In the genomic region with DNA sequence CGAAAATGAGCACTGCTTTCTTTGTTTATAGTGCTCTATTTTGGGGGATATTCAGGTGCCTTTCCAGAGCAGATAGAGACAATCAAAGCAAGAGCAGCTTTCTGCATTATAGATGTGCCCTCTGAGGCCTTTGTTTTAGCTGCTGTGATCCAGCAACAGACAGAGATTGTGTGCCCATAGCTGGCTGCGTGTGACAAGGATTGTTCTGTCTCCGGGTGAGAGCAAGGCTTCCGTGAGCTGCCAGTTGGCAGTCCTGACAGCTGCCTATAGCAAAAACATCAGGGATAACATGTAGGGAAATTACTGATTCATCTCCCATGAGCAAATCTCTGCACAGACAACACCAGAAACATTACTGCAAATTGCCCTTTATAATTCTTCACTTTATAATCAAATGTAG, we compare ENCODE assay signal across 14 cellular contexts.
DNase-seq lines count a peak whose midpoint lies in the region; ATAC-seq and TF ChIP-seq lines count a peak whose summit lies in the region.
"Had no signal": no experiment of that assay in that cellular context is flagged by ENCODE, and none has a peak within 500 bp of the region (broad histone marks: within the 10 kb centered on the region; RNA-seq: fewer than 3 reads in every experiment).

No MANE protein-coding gene starts in this region.

- H3K9me2 ChIP-seq in neural cell (ENCODE audit: insufficient read depth, low read length) = no peaks in the 10 kb centered on the region

- no peaks in the 10 kb centered on the region for H3K9me3 ChIP-seq in heart right ventricle
- no peaks in the 10 kb centered on the region for H3K9me3 ChIP-seq in right atrium auricular region
- no peaks in the 10 kb centered on the region for H3K9me3 ChIP-seq in neural cell (ENCODE audit: low read length)

- H3K4me2 ChIP-seq in neural cell (ENCODE audit: low read length) = peak overlapping the region; percentile 57
- H3K4me2 ChIP-seq: PC-9 had no signal

- H4K20me1 ChIP-seq in neural cell (ENCODE audit: insufficient read depth) = no peaks in the 10 kb centered on the region

- no peaks in the 10 kb centered on the region for H3K36me3 ChIP-seq in heart right ventricle
- H3K36me3 ChIP-seq in right atrium auricular region = no peaks in the 10 kb centered on the region
- H3K36me3 ChIP-seq in neural cell (ENCODE audit: insufficient read depth, low read length) = no peaks in the 10 kb centered on the region

- intact Hi-C loops in heart right ventricle (cut with DNase I) = loop anchor here in 2 of 10 donors (5.0 to 10.0 kb wide), 2 partner anchors 67 to 70 kb away; no protein-coding TSS in a partner anchor
- intact Hi-C loops in head of caudate nucleus (cut with DNase I) = no loop called here

- H3K27me3 ChIP-seq in heart right ventricle (no peaks in the 10 kb centered on the region), right atrium auricular region (no peaks in the 10 kb centered on the region), neural cell (ENCODE audit: insufficient read depth, low read depth, low read length) (no peaks in the 10 kb centered on the region)

- peak; percentile 98 for TF ChIP-seq EP300 in neural cell (conservative IDR thresholded peaks at IDR 0.05; ENCODE audit: poor library complexity, severe bottlenecking)

- peaks cover 0 to 15% (median 4%) of the 10 kb centered on the region in 9 donors for H3K4me1 ChIP-seq in heart right ventricle
- no peaks in the 10 kb centered on the region for H3K4me1 ChIP-seq in right atrium auricular region

- peak in 4 of 8 donors; percentile 40 to 87 (median 59) for ATAC-seq in heart right ventricle
- no peak for ATAC-seq in GM18520 (IDR thresholded peaks at IDR 0.05; ENCODE audit: unreplicated experiment)

- TF ChIP-seq CTCF in heart right ventricle (IDR thresholded peaks at IDR 0.05) (no peak), right atrium auricular region (IDR thresholded peaks at IDR 0.05) (no peak), neural cell (IDR thresholded peaks at IDR 0.05; ENCODE audit: poor library complexity, severe bottlenecking) (no peak)

- DNase-seq in heart right ventricle (no peak), right atrium auricular region (ENCODE audit: low spot score) (no peak), head of caudate nucleus (peak in 33 of 42 donors; percentile 7 to 80 (median 45)), superior temporal gyrus (ENCODE audit: extremely low spot score) (peak; percentile 81), COLO668 (lab: John Stamatoyannopoulos, UW; ENCODE audit: unreplicated experiment) (no peak), GDM1 (lab: John Stamatoyannopoulos, UW) (no peak)
- DNase-seq: DMS79, KBM-7, NCI-H1092, NCI-H2171, NCI-H774 had no signal

- peak overlapping the region in 7 of 10 donors; percentile 10 to 54 (median 27) for H3K27ac ChIP-seq in heart right ventricle
- no peak overlapping the region for H3K27ac ChIP-seq in right atrium auricular region
- H3K27ac ChIP-seq in neural cell (ENCODE audit: low read length) = peak overlapping the region; percentile 86
- H3K27ac ChIP-seq: PC-9 had no signal

- TF ChIP-seq RAD21 in neural cell (conservative IDR thresholded peaks at IDR 0.05) = no peak

- H2AFZ ChIP-seq in neural cell (ENCODE audit: low read depth, low read length) = no peak overlapping the region
- H2AFZ ChIP-seq: PC-9 had no signal

- WGBS in heart right ventricle, 2 donors = 61 to 64% methylated on average over 4 of the region's 4 CpGs

- no peaks in the 10 kb centered on the region for H3F3A ChIP-seq in neural cell (ENCODE audit: insufficient read depth, low read length, poor library complexity, severe bottlenecking)

- H3K4me3 ChIP-seq in heart right ventricle = no peak overlapping the region
- no peak overlapping the region for H3K4me3 ChIP-seq in right atrium auricular region
- H3K4me3 ChIP-seq in neural cell (ENCODE audit: low read length) = peak overlapping the region; percentile 42
- H3K4me3 ChIP-seq: PC-9 had no signal

- H3K9ac ChIP-seq in neural cell (ENCODE audit: low read length) = peak overlapping the region; percentile 54

- H3K79me2 ChIP-seq in neural cell (replicated peaks; ENCODE audit: insufficient read depth, low read length) = no peaks in the 10 kb centered on the region

TF ChIP-seq in neural cell, 6 proteins besides CTCF, POLR2A, EP300 and RAD21:
- TF ChIP-seq POLR2AphosphoS5 (IDR thresholded peaks at IDR 0.05) (peak; percentile 89), MXI1 (conservative IDR thresholded peaks at IDR 0.05; ENCODE audit: poor library complexity, severe bottlenecking) (no peak), EZH2 (IDR thresholded peaks at IDR 0.05; ENCODE audit: borderline replicate concordance, insufficient read depth, low read length, poor library complexity, severe bottlenecking) (no peak), REST (IDR thresholded peaks at IDR 0.05; ENCODE audit: borderline replicate concordance) (peak; percentile 83), TAF1 (IDR thresholded peaks at IDR 0.05; ENCODE audit: low read depth) (no peak), SMC3 (conservative IDR thresholded peaks at IDR 0.05; ENCODE audit: poor library complexity) (no peak)

Comparison
In these comparisons a context has a peak if more than half of its experiments do, and no peak if none do; other contexts are left out.
1. H3K27ac ChIP-seq: peak in heart right ventricle (7 of 10) and neural cell (single experiment); none in right atrium auricular region (0 of 2).
2. DNase-seq: peak in head of caudate nucleus (33 of 42) and superior temporal gyrus (single experiment); none in heart right ventricle (0 of 2), right atrium auricular region (single experiment), COLO668 (single experiment) and GDM1 (single experiment).